ENCODE assay signal across 12 cellular contexts in the genomic region with DNA sequence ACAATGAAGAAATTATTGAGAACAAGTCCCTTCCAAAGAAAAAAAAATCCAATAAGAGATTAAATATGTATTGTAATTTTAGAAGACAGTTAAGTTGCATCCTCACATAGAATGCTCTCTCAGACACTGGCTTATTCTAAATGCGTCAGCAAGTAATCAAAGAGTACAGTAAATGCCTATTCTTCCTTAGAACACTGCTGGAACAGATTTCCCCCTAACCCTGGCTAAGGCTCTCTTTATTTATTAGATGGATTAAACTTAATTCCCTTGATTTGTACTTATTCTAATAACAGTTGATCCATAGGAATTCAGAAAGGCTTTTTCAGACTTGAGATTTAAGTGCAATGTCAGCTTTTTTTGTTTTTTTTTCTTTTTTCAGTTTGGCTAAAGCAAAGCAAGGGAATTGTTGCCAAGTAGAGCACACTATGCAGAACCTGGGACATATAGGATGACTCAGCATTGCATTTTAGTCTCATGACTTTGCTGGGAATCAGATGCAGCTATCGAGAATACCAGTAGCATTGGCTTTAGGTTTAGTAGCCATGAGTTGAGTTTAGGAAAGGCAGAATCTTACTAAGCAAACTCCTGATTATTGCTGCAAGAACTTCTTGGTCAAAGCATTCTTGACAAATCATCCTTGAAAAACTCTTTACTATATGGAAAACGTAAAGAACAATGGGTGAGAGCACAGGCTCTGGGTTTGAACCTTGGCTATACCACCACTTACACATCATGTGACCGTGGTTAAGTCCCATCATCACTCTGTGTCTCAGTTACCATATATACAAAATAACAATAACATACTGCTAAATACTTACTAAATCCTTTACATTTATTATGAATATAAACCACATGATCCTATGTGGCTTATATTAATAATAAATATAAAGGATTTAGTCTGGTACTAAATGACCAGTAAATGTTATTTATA. TPM values are rescaled to one million over a fixed set of nuclear protein-coding genes. Genes with fewer than 3 reads are reported as not detected.
DNase-seq lines count a peak whose midpoint lies in the region; TF ChIP-seq lines count a peak whose summit lies in the region.
"Had no signal": no experiment of that assay in that cellular context is flagged by ENCODE, and none has a peak within 500 bp of the region (broad histone marks: within the 10 kb centered on the region; RNA-seq: fewer than 3 reads in every experiment).

No MANE protein-coding gene starts in this region.

- H2AFZ ChIP-seq in ACC112 (ENCODE audit: low read length, unreplicated experiment) = no peak overlapping the region

- DNase-seq in HT1080 (ENCODE audit: low read depth) (peak; percentile 76), amniotic epithelial cell (ENCODE audit: low read depth) (peak; percentile 76), fibroblast of villous mesenchyme (ENCODE audit: low read depth) (peak; percentile 88), HuH-7 (ENCODE audit: low spot score) (no peak), WERI-Rb-1 (no peak), kidney tubule cell (ENCODE audit: low spot score) (no peak), uterus (no peak)
- DNase-seq: activated T-cell treated with anti-CD3 and anti-CD28 coated beads, Interleukin-2, amount 50 U/mL, for 1 hour; SHP77 treated with DMSO at 0.1 percent for 48 hours had no signal

- no peaks in the 10 kb centered on the region for H3K79me2 ChIP-seq in ACC112 (ENCODE audit: control insufficient read depth, insufficient read depth, low read length, unreplicated experiment)

- H3K27me3 ChIP-seq in ACC112 (ENCODE audit: insufficient read depth, low read length) (no peaks in the 10 kb centered on the region), WERI-Rb-1 (ENCODE audit: insufficient read depth, low read depth, severe bottlenecking) (no peaks in the 10 kb centered on the region), uterus (no peaks in the 10 kb centered on the region)

- intact Hi-C loops in uterus (cut with DNase I; ENCODE audit: low total_unique reads) = no loop called here

- TF ChIP-seq CTCF in fibroblast of villous mesenchyme (IDR thresholded peaks at IDR 0.05; ENCODE audit: insufficient read depth, low read depth, low read length) = no peak
- no peak for TF ChIP-seq CTCF in WERI-Rb-1 (IDR thresholded peaks at IDR 0.05; ENCODE audit: low read depth, low read length)
- no peak for TF ChIP-seq CTCF in uterus (IDR thresholded peaks at IDR 0.05)

- H3K9me3 ChIP-seq in WERI-Rb-1 (ENCODE audit: severe bottlenecking) (no peaks in the 10 kb centered on the region), uterus (no peaks in the 10 kb centered on the region)

- H3K27ac ChIP-seq in ACC112 (ENCODE audit: low read depth, low read length) (peak overlapping the region; percentile 44), WERI-Rb-1 (no peak overlapping the region), uterus (no peak overlapping the region)

- no peaks in the 10 kb centered on the region for H3K36me3 ChIP-seq in ACC112 (ENCODE audit: insufficient read depth, low read length)
- no peaks in the 10 kb centered on the region for H3K36me3 ChIP-seq in WERI-Rb-1
- no peaks in the 10 kb centered on the region for H3K36me3 ChIP-seq in uterus

- peaks cover 9% of the 10 kb centered on the region for H3K4me1 ChIP-seq in ACC112 (ENCODE audit: control insufficient read depth, insufficient read depth, low read length, unreplicated experiment)
- H3K4me1 ChIP-seq in uterus = no peaks in the 10 kb centered on the region

- no peak for TF ChIP-seq POLR2A in uterus (IDR thresholded peaks at IDR 0.05)

- no peak overlapping the region for H3K4me3 ChIP-seq in ACC112 (ENCODE audit: low read depth, low read length)
- H3K4me3 ChIP-seq in fibroblast of villous mesenchyme (ENCODE audit: low read depth, low read length) = no peak overlapping the region
- no peak overlapping the region for H3K4me3 ChIP-seq in WERI-Rb-1 (ENCODE audit: low read depth, low read length)
- no peak overlapping the region for H3K4me3 ChIP-seq in uterus

RNA-seq across cellular contexts. Expression of a gene that starts 26.7 kb away (rescaled TPM):
- total RNA-seq in HT1080 (2014; rRNA removed; shearing (Covaris generic)) = 52.8 and 59.8 TPM in 2 replicates
- 36.0 and 38.5 TPM in 2 replicates for polyA plus RNA-seq in HT1080 (2015; cell fraction: cytosol; rRNA removed)
- polyA plus RNA-seq in HT1080 (2015; cell fraction: nucleus; rRNA removed) = 31.7 and 38.3 TPM in 2 replicates
- total RNA-seq in fibroblast of villous mesenchyme (37.4 and 84.6 TPM in 2 replicates), uterus (100 to 1,000 TPM in 1 of 4 donors, 10 to 100 TPM in 3; 30.0 to 214 (median 91.4) TPM)

RNA-seq across cellular contexts. Expression of a gene that starts 33.3 kb away (rescaled TPM):
- not detected in 2 replicates for total RNA-seq in HT1080 (2014; rRNA removed; shearing (Covaris generic))
- not detected in 2 replicates for polyA plus RNA-seq in HT1080 (2015; cell fraction: cytosol; rRNA removed)
- not detected in 2 replicates for polyA plus RNA-seq in HT1080 (2015; cell fraction: nucleus; rRNA removed)
- total RNA-seq in fibroblast of villous mesenchyme = not detected in 2 replicates
- not detected for total RNA-seq in uterus
- total RNA-seq: G401 had no signal
- polyA plus RNA-seq: esophagus had no signal

RNA-seq across cellular contexts. Expression of a gene that starts 34.9 kb away (rescaled TPM):
- 136 and 144 TPM in 2 replicates for total RNA-seq in HT1080 (2014; rRNA removed; shearing (Covaris generic))
- polyA plus RNA-seq in HT1080 (2015; cell fraction: cytosol; rRNA removed) = 143 and 145 TPM in 2 replicates
- 108 and 140 TPM in 2 replicates for polyA plus RNA-seq in HT1080 (2015; cell fraction: nucleus; rRNA removed)
- total RNA-seq in fibroblast of villous mesenchyme (62.5 and 105 TPM in 2 replicates), uterus (10 to 100 TPM; 32.8 to 70.6 (median 47.4) TPM)

Comparison
In these comparisons a context has a peak if more than half of its experiments do, and no peak if none do; other contexts are left out.
1. DNase-seq: peak in HT1080 (single experiment), amniotic epithelial cell (single experiment) and fibroblast of villous mesenchyme (single experiment); none in HuH-7 (single experiment), WERI-Rb-1 (single experiment), kidney tubule cell (single experiment) and uterus (0 of 2).